Comparison of ENCODE assay signal across 23 cellular contexts in the genomic region with DNA sequence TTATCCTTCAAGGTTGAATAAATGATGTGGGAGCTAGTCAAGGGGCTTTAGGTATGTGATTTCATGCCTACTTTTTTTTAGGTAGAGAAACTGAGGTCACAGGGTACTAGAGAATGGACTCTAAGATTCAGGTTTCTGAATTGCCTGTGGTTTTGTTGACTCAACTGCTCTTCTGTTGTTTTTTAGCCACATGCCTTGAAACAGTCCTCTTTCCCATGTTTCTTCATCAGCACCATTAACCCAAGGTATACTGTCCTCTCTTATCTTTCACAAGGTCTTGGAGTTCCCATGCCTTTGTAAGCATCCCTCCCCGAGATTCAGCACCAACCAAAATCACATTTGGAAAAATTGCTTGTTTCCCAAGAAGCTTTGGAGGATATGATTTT.
DNase-seq lines count a peak whose midpoint lies in the region; TF ChIP-seq lines count a peak whose summit lies in the region.
"Had no signal": no experiment of that assay in that cellular context is flagged by ENCODE, and none has a peak within 500 bp of the region (broad histone marks: within the 10 kb centered on the region; RNA-seq: fewer than 3 reads in every experiment).

No MANE protein-coding gene starts in this region.

- peaks cover 28% of the 10 kb centered on the region for H3F3A ChIP-seq in smooth muscle cell (ENCODE audit: low read depth)

- H3K27me3 ChIP-seq in smooth muscle cell (ENCODE audit: low read depth) = no peaks in the 10 kb centered on the region
- H3K27me3 ChIP-seq: transverse colon had no signal

- no peaks in the 10 kb centered on the region for H3K9me3 ChIP-seq in smooth muscle cell (replicated peaks; ENCODE audit: low read depth)
- H3K9me3 ChIP-seq: prostate gland, transverse colon had no signal

- intact Hi-C loops in activated naive CD4-positive, alpha-beta T cell treated with anti-CD3 and anti-CD28 coated beads for 36 hours (cut with micrococcal nuclease) = no loop called here

- WGBS in smooth muscle cell (ENCODE audit: low lambda C conversion rate) = 90% methylated on average over 1 of the region's 1 CpG

- H4K20me1 ChIP-seq in smooth muscle cell (ENCODE audit: low read depth) = peaks cover 73% of the 10 kb centered on the region

- no peak overlapping the region for H3K4me3 Mint-ChIP-seq in activated naive CD4-positive, alpha-beta T cell treated with anti-CD3 and anti-CD28 coated beads for 36 hours
- H3K4me3 Mint-ChIP-seq: activated naive CD8-positive, alpha-beta T cell treated with anti-CD3 and anti-CD28 coated beads for 36 hours; natural killer cell had no signal

- peak overlapping the region; percentile 74 for H3K4me2 ChIP-seq in smooth muscle cell

- H3K4me1 ChIP-seq in smooth muscle cell (ENCODE audit: low read depth) = peaks cover 60% of the 10 kb centered on the region
- H3K4me1 ChIP-seq: prostate gland had no signal

- H3K4me3 ChIP-seq in smooth muscle cell = no peak overlapping the region
- H3K4me3 ChIP-seq: prostate gland, transverse colon had no signal

- no peak for TF ChIP-seq CTCF in smooth muscle cell (IDR thresholded peaks at IDR 0.05; ENCODE audit: borderline replicate concordance, insufficient read depth, poor library complexity, severe bottlenecking)

- H3K27ac Mint-ChIP-seq in activated naive CD4-positive, alpha-beta T cell treated with anti-CD3 and anti-CD28 coated beads for 36 hours = no peak overlapping the region
- H3K27ac Mint-ChIP-seq: activated naive CD8-positive, alpha-beta T cell treated with anti-CD3 and anti-CD28 coated beads for 36 hours; natural killer cell had no signal

- H3K27ac ChIP-seq in smooth muscle cell (ENCODE audit: low read depth) = peak overlapping the region; percentile 67
- H3K27ac ChIP-seq: C4-2B, prostate gland, RWPE1 had no signal

- DNase-seq in HCEC 1CT (peak; percentile 25), amniotic epithelial cell (ENCODE audit: low read depth) (peak; percentile 58), left kidney (ENCODE audit: low read depth, low spot score) (peak; percentile 30), smooth muscle cell (lab: John Stamatoyannopoulos, UW; ENCODE audit: unreplicated experiment) (no peak), HPDE6-E6E7 (ENCODE audit: extremely low spot score) (no peak), mesenteric fat pad (ENCODE audit: low spot score) (no peak)
- DNase-seq in activated CD4-positive, alpha-beta T cell treated with anti-CD3 and anti-CD28 coated beads for 48 hours = no peak
- no peak for DNase-seq in activated naive CD4-positive, alpha-beta T cell treated with anti-CD3 and anti-CD28 coated beads for 36 hours
- DNase-seq: ACHN; activated CD4-positive, alpha-beta T cell treated with anti-CD3 and anti-CD28 coated beads, Interleukin-2, amount 50 U/mL, for 1 hour; activated naive CD8-positive, alpha-beta T cell treated with anti-CD3 and anti-CD28 coated beads for 36 hours; Calu3; mesendoderm; natural killer cell; NCI-H526; small intestine; stimulated activated CD4-positive, alpha-beta T cell treated with anti-CD3 and anti-CD28 coated beads, Interleukin-4, amount 100 ng/mL, for 24 hours; stimulated activated naive CD4-positive, alpha-beta T cell treated with Interleukin-2 at 50 U/mL for 16 hours; transverse colon; WERI-Rb-1 had no signal

- H3K36me3 Mint-ChIP-seq in activated naive CD4-positive, alpha-beta T cell treated with anti-CD3 and anti-CD28 coated beads for 36 hours (ENCODE audit: low read depth) = no peaks in the 10 kb centered on the region
- H3K36me3 Mint-ChIP-seq: natural killer cell had no signal

- CTCF ChIA-PET in activated naive CD4-positive, alpha-beta T cell treated with anti-CD3 and anti-CD28 coated beads for 36 hours (lab: Charles Lee) = no interaction called here

- H3K27me3 Mint-ChIP-seq in activated naive CD4-positive, alpha-beta T cell treated with anti-CD3 and anti-CD28 coated beads for 36 hours (ENCODE audit: low read depth) = peaks cover 5% of the 10 kb centered on the region

- peak overlapping the region; percentile 1 for H3K9ac ChIP-seq in smooth muscle cell (ENCODE audit: low read depth)

- H3K4me1 Mint-ChIP-seq in activated naive CD4-positive, alpha-beta T cell treated with anti-CD3 and anti-CD28 coated beads for 36 hours (ENCODE audit: low read depth) = no peaks in the 10 kb centered on the region

- H2AFZ ChIP-seq in smooth muscle cell (ENCODE audit: low read depth) = no peak overlapping the region

- peaks cover 84% of the 10 kb centered on the region for H3K79me2 ChIP-seq in smooth muscle cell (ENCODE audit: low read depth)

- no peaks in the 10 kb centered on the region for H3K36me3 ChIP-seq in smooth muscle cell (ENCODE audit: low read depth)
- H3K36me3 ChIP-seq: prostate gland, transverse colon, WERI-Rb-1 had no signal

- H3K9me3 Mint-ChIP-seq in activated naive CD4-positive, alpha-beta T cell treated with anti-CD3 and anti-CD28 coated beads for 36 hours = no peaks in the 10 kb centered on the region
- H3K9me3 Mint-ChIP-seq: activated naive CD8-positive, alpha-beta T cell treated with anti-CD3 and anti-CD28 coated beads for 36 hours; natural killer cell had no signal

Comparison
In these comparisons a context has a peak if more than half of its experiments do, and no peak if none do; other contexts are left out.
1. DNase-seq: peak in HCEC 1CT (single experiment), amniotic epithelial cell (single experiment) and left kidney (single experiment); none in smooth muscle cell (single experiment), activated CD4-positive, alpha-beta T cell treated with anti-CD3 and anti-CD28 coated beads for 48 hours (single experiment), activated naive CD4-positive, alpha-beta T cell treated with anti-CD3 and anti-CD28 coated beads for 36 hours (single experiment), HPDE6-E6E7 (single experiment) and mesenteric fat pad (single experiment).